15 cellular contexts compared by ENCODE assay signal in the genomic region with DNA sequence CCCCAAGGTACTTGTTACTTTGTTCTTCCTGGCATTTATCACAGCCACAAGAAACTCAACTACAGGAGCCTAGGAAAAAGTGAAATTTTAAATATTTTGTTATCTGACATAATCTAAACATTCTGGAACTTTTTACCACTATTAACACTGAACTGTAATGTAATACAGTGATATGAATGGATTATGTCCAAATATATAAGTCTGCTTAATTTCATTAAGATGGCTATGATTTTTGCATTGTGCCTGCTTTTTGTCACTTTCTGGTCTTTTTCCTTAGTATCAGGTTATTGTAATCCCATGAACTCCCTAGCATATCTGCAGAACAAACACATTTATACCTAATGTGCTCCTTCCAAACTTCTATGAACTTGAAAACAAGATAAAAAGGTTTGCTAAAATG. TPM values are rescaled to one million over a fixed set of nuclear protein-coding genes. Genes with fewer than 3 reads are reported as not detected.
DNase-seq lines count a peak whose midpoint lies in the region; ATAC-seq, FAIRE-seq and TF ChIP-seq lines count a peak whose summit lies in the region.
"Had no signal": no experiment of that assay in that cellular context is flagged by ENCODE, and none has a peak within 500 bp of the region (broad histone marks: within the 10 kb centered on the region; RNA-seq: fewer than 3 reads in every experiment).

No MANE protein-coding gene starts in this region.

- peaks cover 0 to 25% (median 0%) of the 10 kb centered on the region in 3 donors for H3K4me1 ChIP-seq in esophagus squamous epithelium
- H3K4me1 ChIP-seq: A549 had no signal

- H3K36me3 ChIP-seq in esophagus squamous epithelium, result peaks cover under 1 to 40% (median 11%) of the 10 kb centered on the region in 3 donors

- no peak for ATAC-seq in natural killer cell
- no peak for ATAC-seq in natural killer cell treated with Interleukin-12 subunit alpha and Interleukin-12 subunit beta and Interleukin-15 and Interleukin-18, amount 100 ng/mL, for 72 hours
- peak; percentile 30; the same call in 1 of the 3 replicates for ATAC-seq in SK-N-SH treated with all-trans-retinoic acid at 6 μM for 48 hours
- ATAC-seq in memory B cell (ENCODE audit: low read depth), result no peak
- no peak for ATAC-seq in HG02623 (IDR thresholded peaks at IDR 0.05; ENCODE audit: unreplicated experiment)

- H3K9me3 Mint-ChIP-seq in natural killer cell (no peaks in the 10 kb centered on the region), memory B cell (no peaks in the 10 kb centered on the region), osteocyte (ENCODE audit: unreplicated experiment) (no peaks in the 10 kb centered on the region)
- no peaks in the 10 kb centered on the region for H3K9me3 Mint-ChIP-seq in natural killer cell treated with Interleukin-12 subunit alpha and Interleukin-12 subunit beta and Interleukin-15 and Interleukin-18, amount 100 ng/mL, for 72 hours
- H3K9me3 Mint-ChIP-seq: HFFc6 had no signal

- DNase-seq in natural killer cell, result no peak
- DNase-seq in natural killer cell treated with Interleukin-12 subunit alpha and Interleukin-12 subunit beta and Interleukin-15 and Interleukin-18, amount 100 ng/mL, for 72 hours (ENCODE audit: low spot score), result no peak
- DNase-seq in memory B cell (ENCODE audit: low spot score in 2 of 2), result no peak
- no peak for DNase-seq in osteocyte (ENCODE audit: extremely low spot score, unreplicated experiment)
- DNase-seq in HTR-8/SVneo (ENCODE audit: insufficient read length, low spot score), result no peak
- no peak for DNase-seq in esophagus squamous epithelium (lab: John Stamatoyannopoulos, UW)
- DNase-seq: DMS53, HCEC 1CT, IMR-90 had no signal

- no peak for TF ChIP-seq POLR2A in esophagus squamous epithelium (IDR thresholded peaks at IDR 0.05)

- H3K27ac Mint-ChIP-seq in natural killer cell (peak overlapping the region; percentile 41 to 70), memory B cell (peak overlapping the region; percentile 31), osteocyte (ENCODE audit: unreplicated experiment) (peak overlapping the region; percentile 55)
- no peak overlapping the region for H3K27ac Mint-ChIP-seq in natural killer cell treated with Interleukin-12 subunit alpha and Interleukin-12 subunit beta and Interleukin-15 and Interleukin-18, amount 100 ng/mL, for 72 hours
- H3K27ac Mint-ChIP-seq: HFFc6 had no signal

- H3K27me3 Mint-ChIP-seq in natural killer cell (ENCODE audit: low read depth in 2 of 2) (no peaks in the 10 kb centered on the region), memory B cell (no peaks in the 10 kb centered on the region), osteocyte (ENCODE audit: unreplicated experiment) (no peaks in the 10 kb centered on the region)
- no peaks in the 10 kb centered on the region for H3K27me3 Mint-ChIP-seq in natural killer cell treated with Interleukin-12 subunit alpha and Interleukin-12 subunit beta and Interleukin-15 and Interleukin-18, amount 100 ng/mL, for 72 hours
- H3K27me3 Mint-ChIP-seq: CD8-positive, alpha-beta memory T cell had no signal

- no peak overlapping the region for H3K4me3 ChIP-seq in esophagus squamous epithelium
- H3K4me3 ChIP-seq: A549 had no signal

- H3K4me3 Mint-ChIP-seq in natural killer cell, result no peak overlapping the region
- H3K4me3 Mint-ChIP-seq in natural killer cell treated with Interleukin-12 subunit alpha and Interleukin-12 subunit beta and Interleukin-15 and Interleukin-18, amount 100 ng/mL, for 72 hours, result no peak overlapping the region
- H3K4me3 Mint-ChIP-seq in memory B cell, result no peak overlapping the region
- no peak overlapping the region for H3K4me3 Mint-ChIP-seq in osteocyte (ENCODE audit: unreplicated experiment)
- H3K4me3 Mint-ChIP-seq: CD14-positive monocyte; CD8-positive, alpha-beta memory T cell; HFFc6 had no signal

- H3K4me1 Mint-ChIP-seq in natural killer cell (peaks cover 37 to 63% of the 10 kb centered on the region in 2 donors), memory B cell (peaks cover 12% of the 10 kb centered on the region), osteocyte (ENCODE audit: unreplicated experiment) (peaks cover 35% of the 10 kb centered on the region)
- H3K4me1 Mint-ChIP-seq in natural killer cell treated with Interleukin-12 subunit alpha and Interleukin-12 subunit beta and Interleukin-15 and Interleukin-18, amount 100 ng/mL, for 72 hours (ENCODE audit: low read depth in 2 of 2), result peaks cover 32 to 33% of the 10 kb centered on the region in 2 donors
- H3K4me1 Mint-ChIP-seq: CD14-positive monocyte had no signal

- H3K27ac ChIP-seq in esophagus squamous epithelium, result no peak overlapping the region
- H3K27ac ChIP-seq: A549 had no signal

- intact Hi-C loops in natural killer cell (cut with micrococcal nuclease), result no loop called here
- intact Hi-C loops in esophagus squamous epithelium (cut with DNase I), result no loop called here

- H3K27me3 ChIP-seq in esophagus squamous epithelium, result no peaks in the 10 kb centered on the region

- FAIRE-seq in HTR-8/SVneo (lab: Jason Lieb, UNC), result no peak
- FAIRE-seq: A549 had no signal

- TF ChIP-seq CTCF in natural killer cell (IDR thresholded peaks at IDR 0.05) (no peak), osteocyte (IDR thresholded peaks at IDR 0.05) (no peak), esophagus squamous epithelium (IDR thresholded peaks at IDR 0.05) (no peak)

- H3K36me3 Mint-ChIP-seq in natural killer cell, result peaks cover 7% of the 10 kb centered on the region
- H3K36me3 Mint-ChIP-seq in natural killer cell treated with Interleukin-12 subunit alpha and Interleukin-12 subunit beta and Interleukin-15 and Interleukin-18, amount 100 ng/mL, for 72 hours, result peaks cover 11% of the 10 kb centered on the region
- peaks cover 23% of the 10 kb centered on the region for H3K36me3 Mint-ChIP-seq in memory B cell
- peaks cover 34% of the 10 kb centered on the region for H3K36me3 Mint-ChIP-seq in osteocyte (ENCODE audit: unreplicated experiment)

- no peaks in the 10 kb centered on the region for H3K9me3 ChIP-seq in esophagus squamous epithelium
- H3K9me3 ChIP-seq: A549 had no signal

TF ChIP-seq in SK-N-SH treated with all-trans-retinoic acid at 6 μM for 48 hours, 23 proteins besides CTCF, POLR2A, EP300 and RAD21 (continues in another document):
- TF ChIP-seq CSRNP3 (CRISPR knock-in tag; IDR thresholded peaks at IDR 0.05), result no peak
- no peak for TF ChIP-seq ZFP3 (CRISPR knock-in tag; IDR thresholded peaks at IDR 0.05)
- TF ChIP-seq PPARA (CRISPR knock-in tag; IDR thresholded peaks at IDR 0.05; ENCODE audit: borderline replicate concordance), result no peak
- TF ChIP-seq ZC3H10 (CRISPR knock-in tag; IDR thresholded peaks at IDR 0.05), result no peak
- no peak for TF ChIP-seq OSR1 (CRISPR knock-in tag; IDR thresholded peaks at IDR 0.05)
- TF ChIP-seq ZNF70 (CRISPR knock-in tag; IDR thresholded peaks at IDR 0.05), result no peak
- no peak for TF ChIP-seq ARNTL (CRISPR knock-in tag; IDR thresholded peaks at IDR 0.05; ENCODE audit: borderline replicate concordance, low read depth)
- no peak for TF ChIP-seq RARB (CRISPR knock-in tag; IDR thresholded peaks at IDR 0.05)
- TF ChIP-seq ZFP30 (CRISPR knock-in tag; IDR thresholded peaks at IDR 0.05), result no peak
- TF ChIP-seq, protein P1, sequence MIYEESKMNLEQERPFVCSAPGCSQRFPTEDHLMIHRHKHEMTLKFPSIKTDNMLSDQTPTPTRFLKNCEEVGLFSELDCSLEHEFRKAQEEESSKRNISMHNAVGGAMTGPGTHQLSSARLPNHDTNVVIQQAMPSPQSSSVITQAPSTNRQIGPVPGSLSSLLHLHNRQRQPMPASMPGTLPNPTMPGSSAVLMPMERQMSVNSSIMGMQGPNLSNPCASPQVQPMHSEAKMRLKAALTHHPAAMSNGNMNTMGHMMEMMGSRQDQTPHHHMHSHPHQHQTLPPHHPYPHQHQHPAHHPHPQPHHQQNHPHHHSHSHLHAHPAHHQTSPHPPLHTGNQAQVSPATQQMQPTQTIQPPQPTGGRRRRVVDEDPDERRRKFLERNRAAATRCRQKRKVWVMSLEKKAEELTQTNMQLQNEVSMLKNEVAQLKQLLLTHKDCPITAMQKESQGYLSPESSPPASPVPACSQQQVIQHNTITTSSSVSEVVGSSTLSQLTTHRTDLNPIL (CRISPR knock-in tag; IDR thresholded peaks at IDR 0.05; ENCODE audit: low read depth), result no peak
- TF ChIP-seq GLIS3 (CRISPR knock-in tag; IDR thresholded peaks at IDR 0.05), result no peak
- no peak for TF ChIP-seq ESRRG (CRISPR knock-in tag; IDR thresholded peaks at IDR 0.05)
- TF ChIP-seq ISL1 (CRISPR knock-in tag; IDR thresholded peaks at IDR 0.05), result peak; percentile 63
- peak; percentile 54; the same call in 1 of the 2 replicates for TF ChIP-seq TOX (CRISPR knock-in tag; IDR thresholded peaks at IDR 0.05; ENCODE audit: borderline replicate concordance)
- TF ChIP-seq CSDC2 (CRISPR knock-in tag; IDR thresholded peaks at IDR 0.05), result no peak

RNA-seq across cellular contexts. Expression of gene PJA2, which starts 35.8 kb away (rescaled TPM):
- 10 to 100 TPM; 85.6 to 99.8 (median 90.8) TPM for total RNA-seq in natural killer cell
- total RNA-seq in natural killer cell treated with Interleukin-12 subunit alpha and Interleukin-12 subunit beta and Interleukin-15 and Interleukin-18, amount 100 ng/mL, for 72 hours, result 10 to 100 TPM; 45.4 to 71.8 TPM
- 102 and 104 TPM in 2 replicates for total RNA-seq in osteocyte
- 10 to 100 TPM; 28.8 to 75.5 (median 51.4) TPM for total RNA-seq in esophagus squamous epithelium

Comparison
In these comparisons a context has a peak if more than half of its experiments do, and no peak if none do; other contexts are left out.
1. H3K27ac Mint-ChIP-seq: peak in natural killer cell (2 of 2), memory B cell (single experiment) and osteocyte (single experiment); none in natural killer cell treated with Interleukin-12 subunit alpha and Interleukin-12 subunit beta and Interleukin-15 and Interleukin-18, amount 100 ng/mL, for 72 hours (0 of 2).